In genomic region chr19:17404621-17405249, GRCh38 we compare ENCODE assay signal across 10 cellular contexts. TPM values are rescaled to one million over a fixed set of nuclear protein-coding genes. Genes with fewer than 3 reads are reported as not detected.
DNase-seq lines count a peak whose midpoint lies in the region; ATAC-seq and TF ChIP-seq lines count a peak whose summit lies in the region.
"Had no signal": no experiment of that assay in that cellular context is flagged by ENCODE, and none has a peak within 500 bp of the region (broad histone marks: within the 10 kb centered on the region; RNA-seq: fewer than 3 reads in every experiment).

No MANE protein-coding gene starts in this region.

- H3K4me1 Mint-ChIP-seq in activated T-helper 17 cell treated with anti-CD3 and anti-CD28 coated beads, Interleukin-2, amount 50 U/mL, for 72 hours, result peaks cover 24% of the 10 kb centered on the region

- H3K9me3 ChIP-seq in lung (ENCODE audit: control insufficient read depth in 2 of 2, insufficient read depth in 1 of 2, low read length in 1 of 2), result no peaks in the 10 kb centered on the region

- TF ChIP-seq CTCF in AG10803 (conservative IDR thresholded peaks at IDR 0.05; ENCODE audit: low read length) (no peak), lung (IDR thresholded peaks at IDR 0.05; ENCODE audit: control extremely low read depth, extremely low read depth) (no peak)

- H3K27me3 ChIP-seq in lung (ENCODE audit: control insufficient read depth, insufficient read depth), result no peaks in the 10 kb centered on the region

- H3K36me3 ChIP-seq in lung (ENCODE audit: control insufficient read depth in 2 of 2, insufficient read depth in 2 of 2, low read length in 2 of 2), result peaks cover 0 to 3% of the 10 kb centered on the region in 2 donors

- H3K9me3 Mint-ChIP-seq in activated T-helper 17 cell treated with anti-CD3 and anti-CD28 coated beads, Interleukin-2, amount 50 U/mL, for 72 hours, result no peaks in the 10 kb centered on the region

- H3K27ac Mint-ChIP-seq in activated T-helper 17 cell treated with anti-CD3 and anti-CD28 coated beads, Interleukin-2, amount 50 U/mL, for 72 hours, result peak overlapping the region; percentile 73

- no peak for DNase-seq in AG10803 (ENCODE audit: low read depth)
- no peak for DNase-seq in lung (ENCODE audit: low spot score)
- DNase-seq in kidney glomerular epithelial cell (lab: John Stamatoyannopoulos, UW), result no peak
- DNase-seq in NCI-H1436 (lab: John Stamatoyannopoulos, UW), result no peak
- DNase-seq in NCI-H446 treated with DMSO at 0.1 percent for 48 hours (lab: John Stamatoyannopoulos, UW), result no peak
- DNase-seq: NCI-H446 had no signal

- H3K4me1 ChIP-seq in lung (ENCODE audit: control insufficient read depth in 2 of 2, insufficient read depth in 2 of 2, low read length in 2 of 2), result peaks cover 0 to 7% of the 10 kb centered on the region in 2 donors

- H3K36me3 Mint-ChIP-seq in activated T-helper 17 cell treated with anti-CD3 and anti-CD28 coated beads, Interleukin-2, amount 50 U/mL, for 72 hours (ENCODE audit: low read depth), result peaks cover 64% of the 10 kb centered on the region

- WGBS in lung, 2 donors, result 36 to 45% methylated on average over 7 of the region's 7 CpGs

- ATAC-seq in GM21786 (IDR thresholded peaks at IDR 0.05; ENCODE audit: unreplicated experiment) (peak; percentile 29), lung (ENCODE audit: insufficient read depth, low FRiP score) (no peak), HG02852 (IDR thresholded peaks at IDR 0.05; ENCODE audit: unreplicated experiment) (no peak)
- no peak for ATAC-seq in activated T-helper 17 cell treated with anti-CD3 and anti-CD28 coated beads, Interleukin-2, amount 50 U/mL, for 72 hours (replicated peaks)

- H3K4me3 Mint-ChIP-seq in activated T-helper 17 cell treated with anti-CD3 and anti-CD28 coated beads, Interleukin-2, amount 50 U/mL, for 72 hours, result peak overlapping the region; percentile 89

- H3K27me3 Mint-ChIP-seq in activated T-helper 17 cell treated with anti-CD3 and anti-CD28 coated beads, Interleukin-2, amount 50 U/mL, for 72 hours, result no peaks in the 10 kb centered on the region

- H3K4me3 ChIP-seq in AG10803 (ENCODE audit: low read length) (peak overlapping the region; percentile 49), lung (peak overlapping the region; percentile 12)

- peak overlapping the region; percentile 26 to 83 for H3K27ac ChIP-seq in lung (ENCODE audit: low read depth in 1 of 2, low read length in 1 of 2)

RNA-seq across cellular contexts. Expression of gene BST2, which starts 0.7 kb away (rescaled TPM):
- 100 to 1,000 TPM; 130 to 154 TPM for total RNA-seq in activated T-helper 17 cell treated with anti-CD3 and anti-CD28 coated beads, Interleukin-2, amount 50 U/mL, for 72 hours
- 10 to 100 TPM; 49.8 to 71.3 TPM for total RNA-seq in lung
- 100 to 1,000 TPM in 1 of 2 donors, 10 to 100 TPM in 1; 48.2 to 179 TPM for polyA plus RNA-seq in lung

RNA-seq across cellular contexts. Expression of gene CCDC194, which starts 10.7 kb away (rescaled TPM):
- 1 to 10 TPM; 1.8 to 4.8 TPM for total RNA-seq in activated T-helper 17 cell treated with anti-CD3 and anti-CD28 coated beads, Interleukin-2, amount 50 U/mL, for 72 hours
- total RNA-seq in lung, result under 1 TPM in 1 of 2 donors, not detected in 1; 0.74 TPM
- under 1 TPM; 0.13 to 0.37 TPM for polyA plus RNA-seq in lung
- total RNA-seq: fibroblast of lung had no signal
- polyA plus RNA-seq: fibroblast of lung had no signal

RNA-seq across cellular contexts. Expression of gene MVB12A, which starts 15.1 kb away (rescaled TPM):
- total RNA-seq in activated T-helper 17 cell treated with anti-CD3 and anti-CD28 coated beads, Interleukin-2, amount 50 U/mL, for 72 hours, result 10 to 100 TPM; 42.6 to 48.9 TPM
- 10 to 100 TPM; 28.5 to 66.9 TPM for total RNA-seq in lung
- polyA plus RNA-seq in lung, result 10 to 100 TPM; 59.6 to 62.1 TPM

RNA-seq across cellular contexts. Expression of gene PLVAP, which starts 27.6 kb away (rescaled TPM):
- under 1 TPM in 1 of 2 donors, not detected in 1; 0.53 TPM for total RNA-seq in activated T-helper 17 cell treated with anti-CD3 and anti-CD28 coated beads, Interleukin-2, amount 50 U/mL, for 72 hours
- 10 to 100 TPM in 1 of 2 donors, 1 to 10 TPM in 1; 6.4 to 29.1 TPM for total RNA-seq in lung
- 10 to 100 TPM; 22.6 to 55.0 TPM for polyA plus RNA-seq in lung
- total RNA-seq: fibroblast of lung had no signal
- polyA plus RNA-seq: fibroblast of lung had no signal

RNA-seq across cellular contexts. Expression of gene TMEM221, which starts 43.7 kb away (rescaled TPM):
- total RNA-seq in activated T-helper 17 cell treated with anti-CD3 and anti-CD28 coated beads, Interleukin-2, amount 50 U/mL, for 72 hours, result not detected
- total RNA-seq in lung, result under 1 TPM; 0.12 to 0.57 TPM
- under 1 TPM; 0.06 to 0.08 TPM for polyA plus RNA-seq in lung
- polyA plus RNA-seq: fibroblast of lung had no signal
